In the genomic region with DNA sequence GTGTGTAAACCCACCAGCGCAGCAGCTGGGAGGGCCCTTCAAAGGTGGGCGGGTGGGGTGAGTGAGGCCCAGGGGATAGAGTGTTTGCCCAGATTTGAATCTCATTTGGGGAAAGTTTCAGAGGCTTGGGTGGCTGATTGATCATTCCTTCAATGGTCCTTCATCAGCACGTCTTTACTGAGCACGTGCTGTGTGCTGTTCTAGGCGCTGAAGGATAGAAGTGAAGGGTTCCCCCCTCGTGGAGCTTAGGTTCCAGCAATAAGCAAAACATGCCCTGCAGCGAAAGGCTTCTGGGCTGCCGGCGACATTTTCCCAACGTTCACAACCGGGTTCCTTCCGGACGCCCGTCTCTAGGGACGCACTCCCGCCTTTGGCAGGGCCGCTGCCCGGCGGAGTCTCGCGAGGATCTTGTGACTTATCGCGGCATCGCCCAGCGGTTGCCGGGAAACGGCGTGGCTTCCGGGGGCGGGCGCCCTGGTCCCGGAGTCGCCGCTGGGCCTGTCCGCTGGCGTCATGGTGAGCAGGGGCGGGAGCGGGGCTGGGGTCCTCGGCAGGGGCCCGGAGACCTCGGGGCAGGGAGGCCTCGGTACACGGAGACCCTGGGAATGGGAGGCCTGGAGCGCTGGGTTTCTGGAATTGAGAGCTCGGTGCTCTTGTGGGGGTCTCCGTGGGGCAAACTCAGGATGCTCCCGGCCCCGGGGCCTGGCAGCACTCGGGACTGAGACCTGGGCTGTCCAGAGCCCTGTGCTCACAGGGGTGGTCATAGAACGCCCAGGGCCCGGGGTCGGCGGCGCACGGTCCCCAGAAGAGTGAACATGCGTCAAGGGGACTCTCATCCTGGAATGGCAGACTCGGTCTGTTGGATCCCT, we compare ENCODE assay signal across 1 cellular context.
A peak's percentile ranks its signal among the peaks of the same experiment; 100 is the strongest.
TF ChIP-seq lines count a peak whose summit lies in the region.

No MANE protein-coding gene starts in this region.

TF ChIP-seq in GM12878, 131 proteins besides CTCF, POLR2A, EP300 and RAD21 (continued from another document and continues in another):
- TF ChIP-seq KLF5 (IDR thresholded peaks at IDR 0.05; ENCODE audit: partially characterized antibody) (no peak), SMAD5 (IDR thresholded peaks at IDR 0.05; ENCODE audit: low read depth) (no peak), IKZF1 (conservative IDR thresholded peaks at IDR 0.05) (peak; percentile 44; the same call in 1 of the 2 replicates), IRF3 (IDR thresholded peaks at IDR 0.05) (no peak), PML (IDR thresholded peaks at IDR 0.05; ENCODE audit: low read length) (no peak), SPI1 (IDR thresholded peaks at IDR 0.05; ENCODE audit: borderline replicate concordance, insufficient read depth, low read depth, low read length) (no peak), TAF1 (IDR thresholded peaks at IDR 0.05; ENCODE audit: borderline replicate concordance, low read depth, low read length) (no peak), NR2C2 (IDR thresholded peaks at IDR 0.05; ENCODE audit: borderline replicate concordance, control insufficient read depth, insufficient read length, low read depth) (no peak), ZNF622 (IDR thresholded peaks at IDR 0.05) (no peak), STAT3 (IDR thresholded peaks at IDR 0.05; ENCODE audit: low read depth, low read length) (no peak), E4F1 (IDR thresholded peaks at IDR 0.05; ENCODE audit: borderline replicate concordance, partially characterized antibody) (no peak), HDAC2 (IDR thresholded peaks at IDR 0.05) (no peak), BMI1 (IDR thresholded peaks at IDR 0.05; ENCODE audit: borderline replicate concordance) (no peak), SMARCA5 (IDR thresholded peaks at IDR 0.05) (no peak), CBX5 (IDR thresholded peaks at IDR 0.05; ENCODE audit: low read depth) (no peak), POLR2AphosphoS5 (IDR thresholded peaks at IDR 0.05; ENCODE audit: low read length) (no peak), ZZZ3 (IDR thresholded peaks at IDR 0.05; ENCODE audit: control insufficient read depth, insufficient read length, low read depth) (no peak), ASH2L (IDR thresholded peaks at IDR 0.05; ENCODE audit: borderline replicate concordance, low read depth) (no peak), ZBTB40 (IDR thresholded peaks at IDR 0.05; ENCODE audit: borderline replicate concordance) (peak; percentile 59), GABPA (IDR thresholded peaks at IDR 0.05; ENCODE audit: low read depth) (no peak), MEF2B (IDR thresholded peaks at IDR 0.05; ENCODE audit: partially characterized antibody, poor library complexity, severe bottlenecking) (peak; percentile 91), NR2F1 (conservative IDR thresholded peaks at IDR 0.05) (no peak), SMC3 (IDR thresholded peaks at IDR 0.05; ENCODE audit: borderline replicate concordance, low read length) (no peak)
- TF ChIP-seq, protein P1, sequence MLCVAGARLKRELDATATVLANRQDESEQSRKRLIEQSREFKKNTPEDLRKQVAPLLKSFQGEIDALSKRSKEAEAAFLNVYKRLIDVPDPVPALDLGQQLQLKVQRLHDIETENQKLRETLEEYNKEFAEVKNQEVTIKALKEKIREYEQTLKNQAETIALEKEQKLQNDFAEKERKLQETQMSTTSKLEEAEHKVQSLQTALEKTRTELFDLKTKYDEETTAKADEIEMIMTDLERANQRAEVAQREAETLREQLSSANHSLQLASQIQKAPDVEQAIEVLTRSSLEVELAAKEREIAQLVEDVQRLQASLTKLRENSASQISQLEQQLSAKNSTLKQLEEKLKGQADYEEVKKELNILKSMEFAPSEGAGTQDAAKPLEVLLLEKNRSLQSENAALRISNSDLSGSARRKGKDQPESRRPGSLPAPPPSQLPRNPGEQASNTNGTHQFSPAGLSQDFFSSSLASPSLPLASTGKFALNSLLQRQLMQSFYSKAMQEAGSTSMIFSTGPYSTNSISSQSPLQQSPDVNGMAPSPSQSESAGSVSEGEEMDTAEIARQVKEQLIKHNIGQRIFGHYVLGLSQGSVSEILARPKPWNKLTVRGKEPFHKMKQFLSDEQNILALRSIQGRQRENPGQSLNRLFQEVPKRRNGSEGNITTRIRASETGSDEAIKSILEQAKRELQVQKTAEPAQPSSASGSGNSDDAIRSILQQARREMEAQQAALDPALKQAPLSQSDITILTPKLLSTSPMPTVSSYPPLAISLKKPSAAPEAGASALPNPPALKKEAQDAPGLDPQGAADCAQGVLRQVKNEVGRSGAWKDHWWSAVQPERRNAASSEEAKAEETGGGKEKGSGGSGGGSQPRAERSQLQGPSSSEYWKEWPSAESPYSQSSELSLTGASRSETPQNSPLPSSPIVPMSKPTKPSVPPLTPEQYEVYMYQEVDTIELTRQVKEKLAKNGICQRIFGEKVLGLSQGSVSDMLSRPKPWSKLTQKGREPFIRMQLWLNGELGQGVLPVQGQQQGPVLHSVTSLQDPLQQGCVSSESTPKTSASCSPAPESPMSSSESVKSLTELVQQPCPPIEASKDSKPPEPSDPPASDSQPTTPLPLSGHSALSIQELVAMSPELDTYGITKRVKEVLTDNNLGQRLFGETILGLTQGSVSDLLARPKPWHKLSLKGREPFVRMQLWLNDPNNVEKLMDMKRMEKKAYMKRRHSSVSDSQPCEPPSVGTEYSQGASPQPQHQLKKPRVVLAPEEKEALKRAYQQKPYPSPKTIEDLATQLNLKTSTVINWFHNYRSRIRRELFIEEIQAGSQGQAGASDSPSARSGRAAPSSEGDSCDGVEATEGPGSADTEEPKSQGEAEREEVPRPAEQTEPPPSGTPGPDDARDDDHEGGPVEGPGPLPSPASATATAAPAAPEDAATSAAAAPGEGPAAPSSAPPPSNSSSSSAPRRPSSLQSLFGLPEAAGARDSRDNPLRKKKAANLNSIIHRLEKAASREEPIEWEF (IDR thresholded peaks at IDR 0.05; ENCODE audit: insufficient replicate concordance, low read depth, low read length) = no peak
- TF ChIP-seq, protein P2, sequence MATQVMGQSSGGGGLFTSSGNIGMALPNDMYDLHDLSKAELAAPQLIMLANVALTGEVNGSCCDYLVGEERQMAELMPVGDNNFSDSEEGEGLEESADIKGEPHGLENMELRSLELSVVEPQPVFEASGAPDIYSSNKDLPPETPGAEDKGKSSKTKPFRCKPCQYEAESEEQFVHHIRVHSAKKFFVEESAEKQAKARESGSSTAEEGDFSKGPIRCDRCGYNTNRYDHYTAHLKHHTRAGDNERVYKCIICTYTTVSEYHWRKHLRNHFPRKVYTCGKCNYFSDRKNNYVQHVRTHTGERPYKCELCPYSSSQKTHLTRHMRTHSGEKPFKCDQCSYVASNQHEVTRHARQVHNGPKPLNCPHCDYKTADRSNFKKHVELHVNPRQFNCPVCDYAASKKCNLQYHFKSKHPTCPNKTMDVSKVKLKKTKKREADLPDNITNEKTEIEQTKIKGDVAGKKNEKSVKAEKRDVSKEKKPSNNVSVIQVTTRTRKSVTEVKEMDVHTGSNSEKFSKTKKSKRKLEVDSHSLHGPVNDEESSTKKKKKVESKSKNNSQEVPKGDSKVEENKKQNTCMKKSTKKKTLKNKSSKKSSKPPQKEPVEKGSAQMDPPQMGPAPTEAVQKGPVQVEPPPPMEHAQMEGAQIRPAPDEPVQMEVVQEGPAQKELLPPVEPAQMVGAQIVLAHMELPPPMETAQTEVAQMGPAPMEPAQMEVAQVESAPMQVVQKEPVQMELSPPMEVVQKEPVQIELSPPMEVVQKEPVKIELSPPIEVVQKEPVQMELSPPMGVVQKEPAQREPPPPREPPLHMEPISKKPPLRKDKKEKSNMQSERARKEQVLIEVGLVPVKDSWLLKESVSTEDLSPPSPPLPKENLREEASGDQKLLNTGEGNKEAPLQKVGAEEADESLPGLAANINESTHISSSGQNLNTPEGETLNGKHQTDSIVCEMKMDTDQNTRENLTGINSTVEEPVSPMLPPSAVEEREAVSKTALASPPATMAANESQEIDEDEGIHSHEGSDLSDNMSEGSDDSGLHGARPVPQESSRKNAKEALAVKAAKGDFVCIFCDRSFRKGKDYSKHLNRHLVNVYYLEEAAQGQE (IDR thresholded peaks at IDR 0.05; ENCODE audit: low read depth, low read length) = no peak
- TF ChIP-seq, protein P3, sequence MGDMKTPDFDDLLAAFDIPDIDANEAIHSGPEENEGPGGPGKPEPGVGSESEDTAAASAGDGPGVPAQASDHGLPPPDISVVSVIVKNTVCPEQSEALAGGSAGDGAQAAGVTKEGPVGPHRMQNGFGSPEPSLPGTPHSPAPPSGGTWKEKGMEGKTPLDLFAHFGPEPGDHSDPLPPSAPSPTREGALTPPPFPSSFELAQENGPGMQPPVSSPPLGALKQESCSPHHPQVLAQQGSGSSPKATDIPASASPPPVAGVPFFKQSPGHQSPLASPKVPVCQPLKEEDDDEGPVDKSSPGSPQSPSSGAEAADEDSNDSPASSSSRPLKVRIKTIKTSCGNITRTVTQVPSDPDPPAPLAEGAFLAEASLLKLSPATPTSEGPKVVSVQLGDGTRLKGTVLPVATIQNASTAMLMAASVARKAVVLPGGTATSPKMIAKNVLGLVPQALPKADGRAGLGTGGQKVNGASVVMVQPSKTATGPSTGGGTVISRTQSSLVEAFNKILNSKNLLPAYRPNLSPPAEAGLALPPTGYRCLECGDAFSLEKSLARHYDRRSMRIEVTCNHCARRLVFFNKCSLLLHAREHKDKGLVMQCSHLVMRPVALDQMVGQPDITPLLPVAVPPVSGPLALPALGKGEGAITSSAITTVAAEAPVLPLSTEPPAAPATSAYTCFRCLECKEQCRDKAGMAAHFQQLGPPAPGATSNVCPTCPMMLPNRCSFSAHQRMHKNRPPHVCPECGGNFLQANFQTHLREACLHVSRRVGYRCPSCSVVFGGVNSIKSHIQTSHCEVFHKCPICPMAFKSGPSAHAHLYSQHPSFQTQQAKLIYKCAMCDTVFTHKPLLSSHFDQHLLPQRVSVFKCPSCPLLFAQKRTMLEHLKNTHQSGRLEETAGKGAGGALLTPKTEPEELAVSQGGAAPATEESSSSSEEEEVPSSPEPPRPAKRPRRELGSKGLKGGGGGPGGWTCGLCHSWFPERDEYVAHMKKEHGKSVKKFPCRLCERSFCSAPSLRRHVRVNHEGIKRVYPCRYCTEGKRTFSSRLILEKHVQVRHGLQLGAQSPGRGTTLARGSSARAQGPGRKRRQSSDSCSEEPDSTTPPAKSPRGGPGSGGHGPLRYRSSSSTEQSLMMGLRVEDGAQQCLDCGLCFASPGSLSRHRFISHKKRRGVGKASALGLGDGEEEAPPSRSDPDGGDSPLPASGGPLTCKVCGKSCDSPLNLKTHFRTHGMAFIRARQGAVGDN (IDR thresholded peaks at IDR 0.05) = peak; percentile 73
